8 cellular contexts compared by ENCODE assay signal in genomic region chr14:61438860-61439765, GRCh38.
DNase-seq lines count a peak whose midpoint lies in the region; ATAC-seq and TF ChIP-seq lines count a peak whose summit lies in the region.

No MANE protein-coding gene starts in this region.

- intact Hi-C loops in mucosa of descending colon (cut with DNase I, micrococcal nuclease) = no loop called here

- peak overlapping the region; percentile 60 for H3K27ac ChIP-seq in effector memory CD4-positive, alpha-beta T cell (ENCODE audit: insufficient read depth, low read length, poor library complexity, severe bottlenecking)

- H3K27me3 ChIP-seq in effector memory CD4-positive, alpha-beta T cell (replicated peaks; ENCODE audit: control insufficient read depth, insufficient read depth, low read length, poor library complexity, severe bottlenecking) = no peaks in the 10 kb centered on the region

- H3K36me3 ChIP-seq in effector memory CD4-positive, alpha-beta T cell (ENCODE audit: control insufficient read depth, insufficient read depth, low read length) = no peaks in the 10 kb centered on the region
- no peaks in the 10 kb centered on the region for H3K36me3 ChIP-seq in mucosa of descending colon (ENCODE audit: low read depth)

- no peak for TF ChIP-seq CTCF in mucosa of descending colon (IDR thresholded peaks at IDR 0.05)

- peak; percentile 55 for ATAC-seq in HG03066 (IDR thresholded peaks at IDR 0.05; ENCODE audit: low read depth, unreplicated experiment)
- peak; percentile 92 for ATAC-seq in mucosa of descending colon
- ATAC-seq in GM19467 (IDR thresholded peaks at IDR 0.05; ENCODE audit: unreplicated experiment) = no peak

- peaks cover 47% of the 10 kb centered on the region for H3K4me1 ChIP-seq in effector memory CD4-positive, alpha-beta T cell (ENCODE audit: control insufficient read depth, insufficient read depth, low read length, poor library complexity, severe bottlenecking)
- H3K4me1 ChIP-seq in mucosa of descending colon (ENCODE audit: low read depth) = no peaks in the 10 kb centered on the region

- H3K9me3 ChIP-seq in effector memory CD4-positive, alpha-beta T cell (ENCODE audit: control insufficient read depth, low read length) = no peaks in the 10 kb centered on the region
- no peaks in the 10 kb centered on the region for H3K9me3 ChIP-seq in mucosa of descending colon

- DNase-seq in DMS 273 (lab: John Stamatoyannopoulos, UW; ENCODE audit: unreplicated experiment) (peak; percentile 3), DMS 273 treated with DMSO at 0.1 percent for 48 hours (lab: John Stamatoyannopoulos, UW) (no peak), T-helper 9 cell (peak; percentile 38), mucosa of descending colon (peak in 2 of 3 donors; percentile 32 to 58), inferior parietal cortex (ENCODE audit: extremely low spot score) (no peak)
- DNase-seq in effector memory CD4-positive, alpha-beta T cell = peak in 1 of 3 donors; percentile 23

- peak overlapping the region; percentile 10 for H3K4me3 ChIP-seq in effector memory CD4-positive, alpha-beta T cell (ENCODE audit: insufficient read depth, low read depth, low read length, poor library complexity, severe bottlenecking)
- no peak overlapping the region for H3K4me3 ChIP-seq in mucosa of descending colon

Comparison
In these comparisons a context has a peak if more than half of its experiments do, and no peak if none do; other contexts are left out.
1. DNase-seq: peak in DMS 273 (single experiment), T-helper 9 cell (single experiment) and mucosa of descending colon (2 of 3); none in DMS 273 treated with DMSO at 0.1 percent for 48 hours (single experiment) and inferior parietal cortex (single experiment).